ENCODE assay signal across 17 cellular contexts in the genomic region with DNA sequence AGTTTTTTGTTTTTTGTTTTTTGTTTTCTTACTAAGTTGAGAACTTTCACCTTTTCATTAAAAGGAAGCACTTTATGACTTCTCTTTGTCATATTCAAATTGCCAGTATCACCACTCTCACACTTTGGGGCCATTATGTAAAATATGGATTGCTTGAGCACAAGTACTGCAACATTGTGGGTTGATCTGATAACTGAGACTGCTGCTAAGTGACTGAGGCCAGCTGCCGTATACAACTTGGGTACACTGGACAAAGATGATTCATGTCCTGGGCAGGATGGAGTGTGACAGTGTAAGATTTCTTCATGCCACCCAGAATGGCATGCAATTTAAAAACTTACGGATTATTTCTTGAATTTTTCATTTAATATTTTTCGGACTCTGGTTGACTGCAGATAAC. TPM values are rescaled to one million over a fixed set of nuclear protein-coding genes. Genes with fewer than 3 reads are reported as not detected.
DNase-seq lines count a peak whose midpoint lies in the region; ATAC-seq and TF ChIP-seq lines count a peak whose summit lies in the region.
"Had no signal": no experiment of that assay in that cellular context is flagged by ENCODE, and none has a peak within 500 bp of the region (broad histone marks: within the 10 kb centered on the region; RNA-seq: fewer than 3 reads in every experiment).

No MANE protein-coding gene starts in this region.

- CTCF ChIA-PET in activated naive CD4-positive, alpha-beta T cell treated with anti-CD3 and anti-CD28 coated beads for 36 hours (lab: Charles Lee), result no interaction called here
- CTCF ChIA-PET in activated CD8-positive, alpha-beta T cell treated with anti-CD3 and anti-CD28 coated beads for 36 hours (lab: Charles Lee), result interaction anchor here (0.5 kb wide), 1 partner anchor 24 kb away, joined by 3 read pairs; no protein-coding TSS in a partner anchor

- H3K4me3 ChIP-seq in Karpas-422 (ENCODE audit: low read length), result no peak overlapping the region
- no peak overlapping the region for H3K4me3 ChIP-seq in SJCRH30
- H3K4me3 ChIP-seq: BLaER1, Peyer's patch had no signal

- H4K20me1 ChIP-seq in Karpas-422 (ENCODE audit: insufficient read depth, low read depth, low read length), result no peaks in the 10 kb centered on the region; the same call in 1 of the 2 replicates

- no peak overlapping the region for H3K4me3 Mint-ChIP-seq in activated naive CD4-positive, alpha-beta T cell treated with anti-CD3 and anti-CD28 coated beads for 36 hours
- H3K4me3 Mint-ChIP-seq in activated CD8-positive, alpha-beta T cell treated with anti-CD3 and anti-CD28 coated beads for 36 hours, result no peak overlapping the region
- no peak overlapping the region for H3K4me3 Mint-ChIP-seq in progenitor cell of endocrine pancreas (ENCODE audit: low read depth)
- H3K4me3 Mint-ChIP-seq: CD8-positive, alpha-beta memory T cell; HFFc6 had no signal

- no peak overlapping the region for H3K9ac ChIP-seq in Karpas-422 (ENCODE audit: low read length)
- H3K9ac ChIP-seq: BLaER1 had no signal

- no peaks in the 10 kb centered on the region for H3K9me2 ChIP-seq in Karpas-422 (replicated peaks; ENCODE audit: insufficient read depth, low read length)

- H3K79me2 ChIP-seq in Karpas-422 (ENCODE audit: low read length), result peaks cover 81% of the 10 kb centered on the region

- no peak overlapping the region for H3K4me2 ChIP-seq in Karpas-422 (ENCODE audit: low read depth, low read length, poor library complexity, severe bottlenecking)
- H3K4me2 ChIP-seq: BLaER1 had no signal

- no peaks in the 10 kb centered on the region for H3K27me3 Mint-ChIP-seq in activated naive CD4-positive, alpha-beta T cell treated with anti-CD3 and anti-CD28 coated beads for 36 hours (ENCODE audit: low read depth)
- H3K27me3 Mint-ChIP-seq in activated CD8-positive, alpha-beta T cell treated with anti-CD3 and anti-CD28 coated beads for 36 hours, result no peaks in the 10 kb centered on the region
- H3K27me3 Mint-ChIP-seq in progenitor cell of endocrine pancreas, result no peaks in the 10 kb centered on the region
- H3K27me3 Mint-ChIP-seq: CD8-positive, alpha-beta memory T cell had no signal

- H2AFZ ChIP-seq in Karpas-422 (ENCODE audit: low read length), result no peak overlapping the region

- peaks cover 21% of the 10 kb centered on the region for H3K4me1 Mint-ChIP-seq in activated naive CD4-positive, alpha-beta T cell treated with anti-CD3 and anti-CD28 coated beads for 36 hours (ENCODE audit: low read depth)
- H3K4me1 Mint-ChIP-seq in activated CD8-positive, alpha-beta T cell treated with anti-CD3 and anti-CD28 coated beads for 36 hours (ENCODE audit: low read depth), result peaks cover 28% of the 10 kb centered on the region
- H3K4me1 Mint-ChIP-seq in progenitor cell of endocrine pancreas (ENCODE audit: low read depth), result no peaks in the 10 kb centered on the region

- ATAC-seq in activated CD8-positive, alpha-beta T cell treated with anti-CD3 and anti-CD28 coated beads for 36 hours, result peak; percentile 60
- no peak for ATAC-seq in HG02970 (IDR thresholded peaks at IDR 0.05; ENCODE audit: low FRiP score, unreplicated experiment)

- H3K4me1 ChIP-seq in Karpas-422 (ENCODE audit: low read length), result peaks cover 12% of the 10 kb centered on the region
- H3K4me1 ChIP-seq in SJCRH30, result no peaks in the 10 kb centered on the region
- H3K4me1 ChIP-seq: BLaER1 had no signal

- peaks cover 48% of the 10 kb centered on the region for H3K36me3 Mint-ChIP-seq in activated naive CD4-positive, alpha-beta T cell treated with anti-CD3 and anti-CD28 coated beads for 36 hours (ENCODE audit: low read depth)
- peaks cover 68% of the 10 kb centered on the region for H3K36me3 Mint-ChIP-seq in activated CD8-positive, alpha-beta T cell treated with anti-CD3 and anti-CD28 coated beads for 36 hours (ENCODE audit: low read depth)
- H3K36me3 Mint-ChIP-seq in progenitor cell of endocrine pancreas (ENCODE audit: insufficient read depth), result peaks cover 39% of the 10 kb centered on the region

- TF ChIP-seq CTCF in activated CD8-positive, alpha-beta T cell treated with anti-CD3 and anti-CD28 coated beads for 36 hours (IDR thresholded peaks at IDR 0.05), result no peak
- TF ChIP-seq CTCF in progenitor cell of endocrine pancreas (IDR thresholded peaks at IDR 0.05; ENCODE audit: unreplicated experiment), result no peak

- H3K27ac Mint-ChIP-seq in activated naive CD4-positive, alpha-beta T cell treated with anti-CD3 and anti-CD28 coated beads for 36 hours, result no peak overlapping the region
- no peak overlapping the region for H3K27ac Mint-ChIP-seq in activated CD8-positive, alpha-beta T cell treated with anti-CD3 and anti-CD28 coated beads for 36 hours
- H3K27ac Mint-ChIP-seq in progenitor cell of endocrine pancreas, result peak overlapping the region; percentile 56
- H3K27ac Mint-ChIP-seq: HFFc6 had no signal

- peaks cover 81% of the 10 kb centered on the region for H3K36me3 ChIP-seq in Karpas-422 (ENCODE audit: insufficient read depth, low read length)
- peaks cover 96% of the 10 kb centered on the region for H3K36me3 ChIP-seq in SJCRH30

- DNase-seq in activated naive CD4-positive, alpha-beta T cell treated with anti-CD3 and anti-CD28 coated beads for 36 hours, result peak; percentile 17
- no peak for DNase-seq in activated naive CD4-positive, alpha-beta T cell (lab: John Stamatoyannopoulos, UW)
- DNase-seq in Karpas-422, result no peak
- DNase-seq in activated CD8-positive, alpha-beta T cell treated with anti-CD3 and anti-CD28 coated beads for 36 hours, result peak; percentile 10
- no peak for DNase-seq in progenitor cell of endocrine pancreas (ENCODE audit: low spot score, unreplicated experiment)
- DNase-seq in SJCRH30, result no peak
- no peak for DNase-seq in cerebellar nuclear complex (lab: John Stamatoyannopoulos, UW)
- DNase-seq: CD8-positive, alpha-beta memory T cell; HFFc6; KG1; NCI-H1436; NCI-H2029 treated with DMSO at 0.1 percent for 48 hours; NCI-H510A treated with DMSO at 0.1 percent for 48 hours; Peyer's patch; Right ventricle myocardium superior had no signal

- H3K27me3 ChIP-seq in Karpas-422 (ENCODE audit: low read length), result no peaks in the 10 kb centered on the region
- no peaks in the 10 kb centered on the region for H3K27me3 ChIP-seq in SJCRH30
- H3K27me3 ChIP-seq: BLaER1, Peyer's patch had no signal

- H3K9me3 ChIP-seq in Karpas-422 (ENCODE audit: low read length) (no peaks in the 10 kb centered on the region), SJCRH30 (replicated peaks) (peaks cover 3% of the 10 kb centered on the region; the same call in 1 of the 2 replicates)
- H3K9me3 ChIP-seq: BLaER1, Peyer's patch had no signal

- intact Hi-C loops in activated naive CD4-positive, alpha-beta T cell treated with anti-CD3 and anti-CD28 coated beads for 36 hours (cut with micrococcal nuclease), result no loop called here
- intact Hi-C loops in activated CD8-positive, alpha-beta T cell treated with anti-CD3 and anti-CD28 coated beads for 36 hours (cut with micrococcal nuclease), result loop anchor here (10.0 kb wide), 1 partner anchor 183 kb away; no protein-coding TSS in a partner anchor

- H3K27ac ChIP-seq in Karpas-422 (ENCODE audit: low read length) (0 out of 2 replicates have a peak overlapping the region, but pooled peaks have one; percentile 36), SJCRH30 (no peak overlapping the region)
- H3K27ac ChIP-seq: BLaER1, Peyer's patch had no signal

- no peaks in the 10 kb centered on the region for H3K9me3 Mint-ChIP-seq in activated naive CD4-positive, alpha-beta T cell treated with anti-CD3 and anti-CD28 coated beads for 36 hours
- H3K9me3 Mint-ChIP-seq in activated CD8-positive, alpha-beta T cell treated with anti-CD3 and anti-CD28 coated beads for 36 hours, result no peaks in the 10 kb centered on the region
- H3K9me3 Mint-ChIP-seq in progenitor cell of endocrine pancreas (ENCODE audit: low read depth), result no peaks in the 10 kb centered on the region
- H3K9me3 Mint-ChIP-seq: CD8-positive, alpha-beta memory T cell; HFFc6 had no signal

- POLR2A ChIA-PET in activated CD8-positive, alpha-beta T cell treated with anti-CD3 and anti-CD28 coated beads for 36 hours (lab: Charles Lee), result interaction anchor here (1.0 kb wide), 2 partner anchors 8 to 11 kb away, joined by 3 to 4 read pairs; a partner anchor contains a TSS

RNA-seq across cellular contexts. Expression of a gene that starts 7.8 kb away (rescaled TPM):
- total RNA-seq in activated naive CD4-positive, alpha-beta T cell treated with anti-CD3 and anti-CD28 coated beads for 36 hours, result 10 to 100 TPM; 18.8 to 20.8 TPM
- 60.3 and 116 TPM in 2 replicates for total RNA-seq in Karpas-422 (2014; rRNA removed; shearing (Covaris generic); ENCODE audit: low replicate concordance)
- 10 to 100 TPM; 24.7 to 26.0 TPM for total RNA-seq in activated CD8-positive, alpha-beta T cell treated with anti-CD3 and anti-CD28 coated beads for 36 hours
- total RNA-seq in progenitor cell of endocrine pancreas, result 42.2 and 42.5 TPM in 2 replicates
- total RNA-seq in SJCRH30 (2014; rRNA removed; shearing (Covaris generic)), result 59.5 and 70.4 TPM in 2 replicates

RNA-seq across cellular contexts. Expression of a gene that starts 7.9 kb away (rescaled TPM):
- total RNA-seq in activated naive CD4-positive, alpha-beta T cell treated with anti-CD3 and anti-CD28 coated beads for 36 hours, result 10 to 100 TPM in 1 of 2 experiments, 1 to 10 TPM in 1; 8.3 to 10.8 TPM
- total RNA-seq in Karpas-422 (2014; rRNA removed; shearing (Covaris generic); ENCODE audit: low replicate concordance), result 41.0 and 55.1 TPM in 2 replicates
- total RNA-seq in activated CD8-positive, alpha-beta T cell treated with anti-CD3 and anti-CD28 coated beads for 36 hours, result 10 to 100 TPM; 14.5 to 18.2 TPM
- 27.9 and 35.4 TPM in 2 replicates for total RNA-seq in progenitor cell of endocrine pancreas
- total RNA-seq in SJCRH30 (2014; rRNA removed; shearing (Covaris generic)), result 76.7 and 81.6 TPM in 2 replicates

Comparison
In these comparisons a context has a peak if more than half of its experiments do, and no peak if none do; other contexts are left out.
1. DNase-seq: peak in activated naive CD4-positive, alpha-beta T cell treated with anti-CD3 and anti-CD28 coated beads for 36 hours (single experiment) and activated CD8-positive, alpha-beta T cell treated with anti-CD3 and anti-CD28 coated beads for 36 hours (single experiment); none in activated naive CD4-positive, alpha-beta T cell (0 of 4), Karpas-422 (single experiment), progenitor cell of endocrine pancreas (single experiment), SJCRH30 (0 of 2) and cerebellar nuclear complex (0 of 2).